9 cellular contexts compared by ENCODE assay signal in genomic region chr16:89656435-89657121, GRCh38. TPM values are rescaled to one million over a fixed set of nuclear protein-coding genes. Genes with fewer than 3 reads are reported as not detected.
DNase-seq lines count a peak whose midpoint lies in the region; ATAC-seq, FAIRE-seq and TF ChIP-seq lines count a peak whose summit lies in the region.
"Had no signal": no experiment of that assay in that cellular context is flagged by ENCODE, and none has a peak within 500 bp of the region (broad histone marks: within the 10 kb centered on the region; RNA-seq: fewer than 3 reads in every experiment).

No MANE protein-coding gene starts in this region.

- no peaks in the 10 kb centered on the region for H3K27me3 Mint-ChIP-seq in chondrocyte (ENCODE audit: low read depth)

- no peak for FAIRE-seq in H54 (lab: Jason Lieb, UNC)

- peaks cover 27% of the 10 kb centered on the region for H3K4me1 Mint-ChIP-seq in chondrocyte (ENCODE audit: low read depth)

- H3K27ac Mint-ChIP-seq in chondrocyte (ENCODE audit: unreplicated experiment), result peak overlapping the region; percentile 68

- no peak for TF ChIP-seq CTCF in chondrocyte (IDR thresholded peaks at IDR 0.05)
- TF ChIP-seq CTCF in mucosa of descending colon (IDR thresholded peaks at IDR 0.05), result no peak

- no peak for ATAC-seq in Right ventricle myocardium superior (ENCODE audit: poor library complexity)
- no peak for ATAC-seq in mucosa of descending colon
- no peak for ATAC-seq in GM18511 (IDR thresholded peaks at IDR 0.05; ENCODE audit: unreplicated experiment)

- H3K4me3 ChIP-seq in mucosa of descending colon, result peak overlapping the region; percentile 92

- peak; percentile 35 for DNase-seq in Right ventricle myocardium superior
- DNase-seq in cardiac septum (ENCODE audit: low spot score), result no peak
- peak; percentile 71 for DNase-seq in chondrocyte (ENCODE audit: low spot score)
- DNase-seq in mucosa of descending colon, result peak in 1 of 3 donors; percentile 52
- DNase-seq in NCI-H128 (lab: John Stamatoyannopoulos, UW; ENCODE audit: unreplicated experiment), result no peak
- DNase-seq in NCI-H2171 (lab: John Stamatoyannopoulos, UW), result no peak
- DNase-seq in H54 (ENCODE audit: insufficient read length, low spot score), result no peak

- peaks cover 16% of the 10 kb centered on the region for H3K4me1 ChIP-seq in mucosa of descending colon (ENCODE audit: low read depth)

- no peak for TF ChIP-seq POLR2A in H54 (IDR thresholded peaks at IDR 0.05; ENCODE audit: low read depth, low read length)

- H3K36me3 ChIP-seq in mucosa of descending colon (ENCODE audit: low read depth), result no peaks in the 10 kb centered on the region

- intact Hi-C loops in Right ventricle myocardium superior (cut with DNase I), result no loop called here
- intact Hi-C loops in cardiac septum (cut with DNase I), result no loop called here
- intact Hi-C loops in mucosa of descending colon (cut with DNase I, micrococcal nuclease), result no loop called here

- peak overlapping the region; percentile 87 for H3K4me3 Mint-ChIP-seq in chondrocyte (ENCODE audit: unreplicated experiment)

- H3K9me3 Mint-ChIP-seq in chondrocyte (ENCODE audit: low read depth), result no peaks in the 10 kb centered on the region

- peaks cover 8% of the 10 kb centered on the region for H3K36me3 Mint-ChIP-seq in chondrocyte (ENCODE audit: low read depth)

- H3K9me3 ChIP-seq in mucosa of descending colon, result no peaks in the 10 kb centered on the region

RNA-seq across cellular contexts. Expression of gene CHMP1A, which starts 0.9 kb away (rescaled TPM):
- 32.6 TPM for total RNA-seq in Right ventricle myocardium superior
- 46.0 TPM for total RNA-seq in cardiac septum
- total RNA-seq in chondrocyte, result 65.3 to 76.8 TPM (median 69.9 TPM) in 3 replicates
- total RNA-seq in mucosa of descending colon, result 100 to 1,000 TPM; 104 to 163 (median 108) TPM

RNA-seq across cellular contexts. Expression of gene SPATA33, which starts 1.1 kb away (rescaled TPM):
- 1.9 TPM for total RNA-seq in Right ventricle myocardium superior
- total RNA-seq in cardiac septum, result 4.3 TPM
- total RNA-seq in chondrocyte, result 8.8 to 12.6 TPM (median 10.3 TPM) in 3 replicates
- total RNA-seq in mucosa of descending colon, result 10 to 100 TPM in 2 of 3 donors, 1 to 10 TPM in 1; 8.0 to 11.0 (median 10.7) TPM

RNA-seq across cellular contexts. Expression of gene CDK10, which starts 29.9 kb away (rescaled TPM):
- total RNA-seq in Right ventricle myocardium superior (20.7 TPM), cardiac septum (32.9 TPM), chondrocyte (43.7 to 63.0 TPM (median 45.8 TPM) in 3 replicates), mucosa of descending colon (100 to 1,000 TPM in 1 of 3 donors, 10 to 100 TPM in 2; 90.8 to 163 (median 94.5) TPM)

RNA-seq across cellular contexts. Expression of gene DPEP1, which starts 43.1 kb away (rescaled TPM):
- total RNA-seq in Right ventricle myocardium superior (not detected), cardiac septum (not detected), chondrocyte (not detected in 3 replicates), mucosa of descending colon (1 to 10 TPM in 1 of 3 donors, under 1 TPM in 1, not detected in 1; 0.28 to 2.0 TPM)
- total RNA-seq: Daoy had no signal

RNA-seq across cellular contexts. Expression of gene SPATA2L, which starts 44.9 kb away (rescaled TPM):
- total RNA-seq in Right ventricle myocardium superior, result 4.1 TPM
- total RNA-seq in cardiac septum, result 4.4 TPM
- total RNA-seq in chondrocyte, result 7.0 to 10.3 TPM (median 9.3 TPM) in 3 replicates
- total RNA-seq in mucosa of descending colon, result 10 to 100 TPM; 12.5 to 21.7 (median 14.4) TPM

Comparison
In these comparisons a context has a peak if more than half of its experiments do, and no peak if none do; other contexts are left out.
1. DNase-seq: peak in Right ventricle myocardium superior (single experiment) and chondrocyte (single experiment); none in cardiac septum (single experiment), NCI-H128 (single experiment), NCI-H2171 (single experiment) and H54 (single experiment).